In genomic region chr12:849192-849527, GRCh38 we compare ENCODE assay signal across 23 cellular contexts.
DNase-seq lines count a peak whose midpoint lies in the region; ATAC-seq and TF ChIP-seq lines count a peak whose summit lies in the region.
"Had no signal": no experiment of that assay in that cellular context is flagged by ENCODE, and none has a peak within 500 bp of the region (broad histone marks: within the 10 kb centered on the region; RNA-seq: fewer than 3 reads in every experiment).

No MANE protein-coding gene starts in this region.

- no peak overlapping the region for H3K27ac ChIP-seq in aorta (ENCODE audit: low read depth in 1 of 2, low read length in 2 of 2)
- H3K27ac ChIP-seq: gastroesophageal sphincter, spleen, vagina had no signal

- no peaks in the 10 kb centered on the region for H3K36me3 ChIP-seq in aorta (ENCODE audit: control insufficient read depth in 1 of 2, insufficient read depth in 2 of 2, low read length in 1 of 2)
- H3K36me3 ChIP-seq: gastroesophageal sphincter, vagina had no signal

- peaks cover 70% of the 10 kb centered on the region for H3K4me1 Mint-ChIP-seq in activated naive CD4-positive, alpha-beta T cell treated with anti-CD3 and anti-CD28 coated beads, Interleukin-2, amount 50 U/mL, for 24 hours
- H3K4me1 Mint-ChIP-seq in activated B cell treated with CpG ODN at 0.5 μM for 24 hours: peaks cover 30% of the 10 kb centered on the region
- H3K4me1 Mint-ChIP-seq in stimulated activated naive CD8-positive, alpha-beta T cell treated with anti-CD3 and anti-CD28 coated beads, Interleukin-15, amount 100 ng/mL, for 72 hours: peaks cover 46% of the 10 kb centered on the region
- H3K4me1 Mint-ChIP-seq: nephron progenitor cell had no signal

- peak overlapping the region; percentile 62 for H3K4me3 Mint-ChIP-seq in activated naive CD4-positive, alpha-beta T cell treated with anti-CD3 and anti-CD28 coated beads, Interleukin-2, amount 50 U/mL, for 24 hours
- H3K4me3 Mint-ChIP-seq in activated B cell treated with CpG ODN at 0.5 μM for 24 hours: no peak overlapping the region
- H3K4me3 Mint-ChIP-seq in stimulated activated naive CD8-positive, alpha-beta T cell treated with anti-CD3 and anti-CD28 coated beads, Interleukin-15, amount 100 ng/mL, for 72 hours: peak overlapping the region in 1 of 2 donors; percentile 6
- H3K4me3 Mint-ChIP-seq: activated naive CD8-positive, alpha-beta T cell treated with anti-CD3 and anti-CD28 coated beads, Interleukin-2, amount 10 ng/mL, durations not matched to agents 7 days and 5 days; IgD-negative memory B cell; nephron progenitor cell had no signal

- peaks cover 19% of the 10 kb centered on the region for H3K36me3 Mint-ChIP-seq in activated naive CD4-positive, alpha-beta T cell treated with anti-CD3 and anti-CD28 coated beads, Interleukin-2, amount 50 U/mL, for 24 hours
- H3K36me3 Mint-ChIP-seq in activated B cell treated with CpG ODN at 0.5 μM for 24 hours (ENCODE audit: low read depth): peaks cover 24% of the 10 kb centered on the region

- POLR2A ChIA-PET in activated B cell treated with CpG ODN at 0.5 μM for 24 hours (lab: Charles Lee): no interaction called here

- no peaks in the 10 kb centered on the region for H3K27me3 Mint-ChIP-seq in activated naive CD4-positive, alpha-beta T cell treated with anti-CD3 and anti-CD28 coated beads, Interleukin-2, amount 50 U/mL, for 24 hours
- H3K27me3 Mint-ChIP-seq in activated B cell treated with CpG ODN at 0.5 μM for 24 hours: no peaks in the 10 kb centered on the region
- H3K27me3 Mint-ChIP-seq in stimulated activated naive CD8-positive, alpha-beta T cell treated with anti-CD3 and anti-CD28 coated beads, Interleukin-15, amount 100 ng/mL, for 72 hours: no peaks in the 10 kb centered on the region
- H3K27me3 Mint-ChIP-seq: activated naive CD8-positive, alpha-beta T cell treated with anti-CD3 and anti-CD28 coated beads, Interleukin-2, amount 10 ng/mL, durations not matched to agents 7 days and 5 days; CD4-positive, alpha-beta memory T cell; IgD-negative memory B cell had no signal

- DNase-seq in activated naive CD4-positive, alpha-beta T cell treated with anti-CD3 and anti-CD28 coated beads, Interleukin-2, amount 50 U/mL, for 16 hours: no peak
- DNase-seq in activated B cell treated with CpG ODN at 0.5 μM for 24 hours (no peak), kidney tubule cell (ENCODE audit: low spot score) (peak; percentile 16), aorta (no peak)
- no peak for DNase-seq in stimulated activated naive CD8-positive, alpha-beta T cell treated with anti-CD3 and anti-CD28 coated beads, Interleukin-15, amount 100 ng/mL, for 72 hours
- DNase-seq: activated CD8-positive, alpha-beta memory T cell treated with anti-CD3 and anti-CD28 coated beads, Interleukin-2, amount 50 U/mL, for 4 hours; activated naive CD8-positive, alpha-beta T cell treated with anti-CD3 and anti-CD28 coated beads, Interleukin-2, amount 10 ng/mL, durations not matched to agents 7 days and 5 days; CD4-positive, alpha-beta memory T cell; DMS79; dorsolateral prefrontal cortex; MM.1S; NCI-H1694; NCI-H82; nephron progenitor cell; spleen; stimulated activated CD4-positive, alpha-beta T cell treated with anti-CD3 and anti-CD28 coated beads, Interleukin-4, amount 100 ng/mL, for 4 hours had no signal

- no peak overlapping the region for H3K4me3 ChIP-seq in aorta (ENCODE audit: low read length in 2 of 2)
- H3K4me3 ChIP-seq: dorsolateral prefrontal cortex, gastroesophageal sphincter, spleen, vagina had no signal

- ATAC-seq in activated B cell treated with CpG ODN at 0.5 μM for 24 hours (ENCODE audit: low read depth): no peak
- ATAC-seq in stimulated activated naive CD8-positive, alpha-beta T cell treated with anti-CD3 and anti-CD28 coated beads, Interleukin-15, amount 100 ng/mL, for 72 hours: no peak
- no peak for ATAC-seq in HG02852 (IDR thresholded peaks at IDR 0.05; ENCODE audit: unreplicated experiment)
- ATAC-seq in GM21737 (IDR thresholded peaks at IDR 0.05; ENCODE audit: unreplicated experiment): no peak
- ATAC-seq in aorta (ENCODE audit: low FRiP score): no peak
- ATAC-seq: gastroesophageal sphincter, Panc1 had no signal

- no peaks in the 10 kb centered on the region for H3K9me3 ChIP-seq in aorta (ENCODE audit: control insufficient read depth, low read length)
- H3K9me3 ChIP-seq: gastroesophageal sphincter, spleen, vagina had no signal

- CTCF ChIA-PET in activated B cell treated with CpG ODN at 0.5 μM for 24 hours (lab: Charles Lee): no interaction called here

- intact Hi-C loops in activated B cell treated with CpG ODN at 0.5 μM for 24 hours (cut with micrococcal nuclease): no loop called here
- intact Hi-C loops in aorta (cut with DNase I): no loop called here

- no peaks in the 10 kb centered on the region for H3K27me3 ChIP-seq in aorta (ENCODE audit: control insufficient read depth in 1 of 2, insufficient read depth in 2 of 2, low read length in 1 of 2)
- H3K27me3 ChIP-seq: dorsolateral prefrontal cortex, gastroesophageal sphincter, spleen, vagina had no signal

- H3K27ac Mint-ChIP-seq in activated naive CD4-positive, alpha-beta T cell treated with anti-CD3 and anti-CD28 coated beads, Interleukin-2, amount 50 U/mL, for 24 hours: peak overlapping the region; percentile 94
- H3K27ac Mint-ChIP-seq in activated B cell treated with CpG ODN at 0.5 μM for 24 hours: peak overlapping the region; percentile 60
- peak overlapping the region; percentile 63 to 64 for H3K27ac Mint-ChIP-seq in stimulated activated naive CD8-positive, alpha-beta T cell treated with anti-CD3 and anti-CD28 coated beads, Interleukin-15, amount 100 ng/mL, for 72 hours
- H3K27ac Mint-ChIP-seq: activated naive CD8-positive, alpha-beta T cell treated with anti-CD3 and anti-CD28 coated beads, Interleukin-2, amount 10 ng/mL, durations not matched to agents 7 days and 5 days; IgD-negative memory B cell; nephron progenitor cell had no signal

- H3K9me3 Mint-ChIP-seq in activated naive CD4-positive, alpha-beta T cell treated with anti-CD3 and anti-CD28 coated beads, Interleukin-2, amount 50 U/mL, for 24 hours: peaks cover 4% of the 10 kb centered on the region
- no peaks in the 10 kb centered on the region for H3K9me3 Mint-ChIP-seq in activated B cell treated with CpG ODN at 0.5 μM for 24 hours
- no peaks in the 10 kb centered on the region for H3K9me3 Mint-ChIP-seq in stimulated activated naive CD8-positive, alpha-beta T cell treated with anti-CD3 and anti-CD28 coated beads, Interleukin-15, amount 100 ng/mL, for 72 hours
- H3K9me3 Mint-ChIP-seq: activated naive CD8-positive, alpha-beta T cell treated with anti-CD3 and anti-CD28 coated beads, Interleukin-2, amount 10 ng/mL, durations not matched to agents 7 days and 5 days; CD4-positive, alpha-beta memory T cell; nephron progenitor cell had no signal

- no peaks in the 10 kb centered on the region for H3K4me1 ChIP-seq in aorta (ENCODE audit: control insufficient read depth in 1 of 2, insufficient read depth in 2 of 2, low read length in 2 of 2)

- no peak for TF ChIP-seq CTCF in activated B cell treated with CpG ODN at 0.5 μM for 24 hours (IDR thresholded peaks at IDR 0.05)
